Comparison of ENCODE assay signal across 8 cellular contexts in genomic region chr6:28488916-28489365, GRCh38. TPM values are rescaled to one million over a fixed set of nuclear protein-coding genes. Genes with fewer than 3 reads are reported as not detected.
DNase-seq lines count a peak whose midpoint lies in the region; ATAC-seq, FAIRE-seq and TF ChIP-seq lines count a peak whose summit lies in the region.

No MANE protein-coding gene starts in this region.

- peak; percentile 30 to 42 for ATAC-seq in naive thymus-derived CD8-positive, alpha-beta T cell
- ATAC-seq in HG02840 (IDR thresholded peaks at IDR 0.05; ENCODE audit: low FRiP score, unreplicated experiment): no peak

- no peaks in the 10 kb centered on the region for H3K36me3 ChIP-seq in OCI-LY1 (ENCODE audit: insufficient read depth, low read length)
- H3K36me3 ChIP-seq in kidney (ENCODE audit: control insufficient read depth in 1 of 2, insufficient read depth in 2 of 2, low read length in 2 of 2): no peaks in the 10 kb centered on the region

- no peaks in the 10 kb centered on the region for H3K79me2 ChIP-seq in OCI-LY1 (ENCODE audit: insufficient read depth, low read length)

- H3K27ac Mint-ChIP-seq in naive thymus-derived CD8-positive, alpha-beta T cell: peak overlapping the region; percentile 73 to 95 (median 90)

- intact Hi-C loops in kidney (cut with DNase I): no loop called here

- H3K9me3 ChIP-seq in OCI-LY1 (ENCODE audit: low read length) (no peaks in the 10 kb centered on the region), kidney (ENCODE audit: control insufficient read depth in 1 of 2, low read length in 2 of 2) (no peaks in the 10 kb centered on the region)

- TF ChIP-seq CTCF in OCI-LY1 (IDR thresholded peaks at IDR 0.05; ENCODE audit: low read length) (no peak), cardiac fibroblast (IDR thresholded peaks at IDR 0.05; ENCODE audit: low read depth, low read length) (no peak), kidney (IDR thresholded peaks at IDR 0.05; ENCODE audit: borderline replicate concordance, extremely low read depth, insufficient read depth) (no peak)

- H3K4me1 ChIP-seq in OCI-LY1 (ENCODE audit: insufficient read depth, low read length, severe bottlenecking) (peaks cover 7% of the 10 kb centered on the region), kidney (ENCODE audit: control insufficient read depth in 1 of 2, insufficient read depth in 1 of 2, low read depth in 1 of 2, low read length in 2 of 2) (no peaks in the 10 kb centered on the region)

- no peak overlapping the region for H2AFZ ChIP-seq in OCI-LY1 (ENCODE audit: low read length)

- H3K9ac ChIP-seq in OCI-LY1 (ENCODE audit: low read length): no peak overlapping the region
- H3K9ac ChIP-seq in kidney (ENCODE audit: low read length in 2 of 2): no peak overlapping the region

- POLR2A ChIA-PET in naive thymus-derived CD8-positive, alpha-beta T cell (lab: Charles Lee): interaction anchor here (0.6 to 1.2 kb wide), 5 partner anchors 37 to 1123 kb away, joined by 3 to 9 read pairs (median 4); partner anchors contain the start of gene ZSCAN23

- peaks cover 0 to 5% (median 5%) of the 10 kb centered on the region in 3 donors for H3K36me3 Mint-ChIP-seq in naive thymus-derived CD8-positive, alpha-beta T cell

- peaks cover 17 to 27% (median 22%) of the 10 kb centered on the region in 4 donors for H3K4me1 Mint-ChIP-seq in naive thymus-derived CD8-positive, alpha-beta T cell

- DNase-seq in activated T-cell treated with anti-CD3 and anti-CD28 coated beads for 24 hours (ENCODE audit: low read depth) (peak; percentile 36), activated T-cell treated with anti-CD3 and anti-CD28 coated beads for 4 hours (no peak), cardiac fibroblast (ENCODE audit: low read depth in 2 of 2) (peak; percentile 76 to 90), cortex of kidney (lab: John Stamatoyannopoulos, UW) (no peak), kidney (no peak)
- DNase-seq in naive thymus-derived CD8-positive, alpha-beta T cell: peak in 5 of 10 donors; percentile 24 to 55 (median 51)

- H3F3A ChIP-seq in OCI-LY1 (ENCODE audit: insufficient read depth, low read length): no peaks in the 10 kb centered on the region

- H3K4me3 ChIP-seq in OCI-LY1 (ENCODE audit: low read depth, low read length, poor library complexity, severe bottlenecking) (peak overlapping the region; percentile 36), cardiac fibroblast (replicated peaks in 1 of 2; ENCODE audit: low read depth in 2 of 2, low read length in 2 of 2) (peak overlapping the region; percentile 58 to 63), kidney (ENCODE audit: low read length in 2 of 2) (no peak overlapping the region)

- H4K20me1 ChIP-seq in OCI-LY1 (ENCODE audit: insufficient read depth, low read length): no peaks in the 10 kb centered on the region

- no peak overlapping the region for H3K27ac ChIP-seq in OCI-LY1 (ENCODE audit: low read depth, low read length, poor library complexity, severe bottlenecking)
- H3K27ac ChIP-seq in kidney (ENCODE audit: low read depth in 2 of 2, low read length in 2 of 2): no peak overlapping the region

- no peaks in the 10 kb centered on the region for H3K9me2 ChIP-seq in OCI-LY1 (ENCODE audit: low read depth, low read length)

- H3K9me3 Mint-ChIP-seq in naive thymus-derived CD8-positive, alpha-beta T cell: peaks cover 0 to 12% (median 6%) of the 10 kb centered on the region in 9 donors

- no peak for FAIRE-seq in kidney (lab: Jason Lieb, UNC)

- peaks cover 26 to 67% (median 48%) of the 10 kb centered on the region in 5 donors for H3K27me3 Mint-ChIP-seq in naive thymus-derived CD8-positive, alpha-beta T cell

- H3K27me3 ChIP-seq in OCI-LY1 (ENCODE audit: insufficient read depth, low read length): peaks cover 6% of the 10 kb centered on the region

- H3K4me3 Mint-ChIP-seq in naive thymus-derived CD8-positive, alpha-beta T cell: peak overlapping the region; percentile 70 to 90 (median 85)

- peak overlapping the region; percentile 40; the same call in 1 of the 2 replicates for H3K4me2 ChIP-seq in OCI-LY1 (ENCODE audit: low read length)

RNA-seq across cellular contexts. Expression of gene GPX6, which starts 26.7 kb away (rescaled TPM):
- not detected for total RNA-seq in naive thymus-derived CD8-positive, alpha-beta T cell
- not detected for polyA plus RNA-seq in naive thymus-derived CD8-positive, alpha-beta T cell
- not detected for total RNA-seq in kidney
- polyA plus RNA-seq in kidney (ENCODE audit: insufficient read depth, low read depth, low replicate concordance): not detected

RNA-seq across cellular contexts. Expression of gene GPX5, which starts 36.7 kb away (rescaled TPM):
- total RNA-seq in naive thymus-derived CD8-positive, alpha-beta T cell: not detected
- not detected for polyA plus RNA-seq in naive thymus-derived CD8-positive, alpha-beta T cell
- total RNA-seq in kidney: not detected
- polyA plus RNA-seq in kidney (ENCODE audit: insufficient read depth, low read depth, low replicate concordance): not detected

RNA-seq across cellular contexts. Expression of gene ZSCAN23, which starts 45.6 kb away (rescaled TPM):
- 1 to 10 TPM; 2.8 to 3.3 TPM for total RNA-seq in naive thymus-derived CD8-positive, alpha-beta T cell
- polyA plus RNA-seq in naive thymus-derived CD8-positive, alpha-beta T cell: 1 to 10 TPM in 2 of 3 donors, under 1 TPM in 1; 0.76 to 1.7 (median 1.1) TPM
- total RNA-seq in kidney: 5.5 TPM
- 0.49 TPM for polyA plus RNA-seq in kidney (ENCODE audit: insufficient read depth, low read depth, low replicate concordance)

Comparison
In these comparisons a context has a peak if more than half of its experiments do, and no peak if none do; other contexts are left out.
1. DNase-seq: peak in activated T-cell treated with anti-CD3 and anti-CD28 coated beads for 24 hours (single experiment) and cardiac fibroblast (2 of 2); none in activated T-cell treated with anti-CD3 and anti-CD28 coated beads for 4 hours (single experiment), cortex of kidney (single experiment) and kidney (single experiment).
2. H3K4me3 ChIP-seq: peak in OCI-LY1 (single experiment) and cardiac fibroblast (2 of 2); none in kidney (0 of 2).